ENCODE assay signal across 8 cellular contexts in genomic region chr2:165952600-165953210, GRCh38. TPM values are rescaled to one million over a fixed set of nuclear protein-coding genes. Genes with fewer than 3 reads are reported as not detected.
DNase-seq lines count a peak whose midpoint lies in the region; ATAC-seq and TF ChIP-seq lines count a peak whose summit lies in the region.

No MANE protein-coding gene starts in this region.

- H3K9me3 ChIP-seq in BE2C = no peaks in the 10 kb centered on the region

- no peaks in the 10 kb centered on the region for H3K36me3 ChIP-seq in BE2C

- DNase-seq in BE2C (no peak), HFF-Myc (ENCODE audit: extremely low read depth, low read depth) (no peak), left kidney (ENCODE audit: low read depth, low spot score) (peak; percentile 16)
- DNase-seq in activated CD8-positive, alpha-beta memory T cell treated with anti-CD3 and anti-CD28 coated beads, Interleukin-2, amount 50 U/mL, for 48 hours = no peak

- H3K27me3 ChIP-seq in BE2C = no peaks in the 10 kb centered on the region

- no peak for TF ChIP-seq CTCF in BE2C (IDR thresholded peaks at IDR 0.05; ENCODE audit: low read depth, low read length)
- TF ChIP-seq CTCF in HFF-Myc (IDR thresholded peaks at IDR 0.05; ENCODE audit: low read depth, low read length, missing control alignments) = no peak
- no peak for TF ChIP-seq CTCF in WI38 (IDR thresholded peaks at IDR 0.05; ENCODE audit: low read depth, low read length)

- ATAC-seq in GM21423 (IDR thresholded peaks at IDR 0.05; ENCODE audit: unreplicated experiment) (no peak), HG03460 (IDR thresholded peaks at IDR 0.05; ENCODE audit: unreplicated experiment) (no peak), HG03520 (IDR thresholded peaks at IDR 0.05; ENCODE audit: unreplicated experiment) (no peak)

- H3K4me1 ChIP-seq in BE2C = no peaks in the 10 kb centered on the region

- H3K4me3 ChIP-seq in BE2C (ENCODE audit: low read depth, low read length) = peak overlapping the region; percentile 81
- peak overlapping the region; percentile 81 for H3K4me3 ChIP-seq in HFF-Myc (replicated peaks; ENCODE audit: low read depth, low read length)
- H3K4me3 ChIP-seq in WI38 (ENCODE audit: low read depth, low read length) = peak overlapping the region; percentile 84

RNA-seq across cellular contexts. Expression of gene TTC21B, which starts 0.9 kb away (rescaled TPM):
- polyA plus RNA-seq in BE2C (2012; ENCODE audit: insufficient read depth, insufficient read length, low read depth) = 5.7 TPM
